ENCODE assay signal across 17 cellular contexts in genomic region chr20:38357653-38358207, GRCh38. TPM values are rescaled to one million over a fixed set of nuclear protein-coding genes. Genes with fewer than 3 reads are reported as not detected.
DNase-seq lines count a peak whose midpoint lies in the region; ATAC-seq, FAIRE-seq and TF ChIP-seq lines count a peak whose summit lies in the region.
"Had no signal": no experiment of that assay in that cellular context is flagged by ENCODE, and none has a peak within 500 bp of the region (broad histone marks: within the 10 kb centered on the region; RNA-seq: fewer than 3 reads in every experiment).

No MANE protein-coding gene starts in this region.

- ATAC-seq in body of pancreas: no peak
- ATAC-seq in CD8-positive, alpha-beta T cell: no peak
- ATAC-seq: gastroesophageal sphincter had no signal

- TF ChIP-seq CTCF in bronchial epithelial cell (IDR thresholded peaks at IDR 0.05; ENCODE audit: insufficient read depth, low read length, severe bottlenecking) (no peak), body of pancreas (IDR thresholded peaks at IDR 0.05) (no peak)
- no peak for TF ChIP-seq CTCF in CD8-positive, alpha-beta T cell (IDR thresholded peaks at IDR 0.05)

- H4K20me1 ChIP-seq in Karpas-422 (ENCODE audit: insufficient read depth, low read depth, low read length): no peaks in the 10 kb centered on the region

- no peak for TF ChIP-seq POLR2A in body of pancreas (IDR thresholded peaks at IDR 0.05)

- no peak overlapping the region for H3K27ac ChIP-seq in Karpas-422 (ENCODE audit: low read length)
- no peak overlapping the region for H3K27ac ChIP-seq in body of pancreas
- no peak overlapping the region for H3K27ac ChIP-seq in CD8-positive, alpha-beta T cell (ENCODE audit: low read depth, low read length)
- H3K27ac ChIP-seq: gastroesophageal sphincter, thoracic aorta, VCaP had no signal

- no peaks in the 10 kb centered on the region for H3K9me3 ChIP-seq in Karpas-422 (ENCODE audit: low read length)
- H3K9me3 ChIP-seq in body of pancreas: no peaks in the 10 kb centered on the region
- H3K9me3 ChIP-seq in CD8-positive, alpha-beta T cell (ENCODE audit: low read length): no peaks in the 10 kb centered on the region
- H3K9me3 ChIP-seq: gastroesophageal sphincter, thoracic aorta had no signal

- H3K4me3 ChIP-seq in bronchial epithelial cell (ENCODE audit: low read depth, low read length) (no peak overlapping the region), Karpas-422 (ENCODE audit: low read length) (no peak overlapping the region), body of pancreas (no peak overlapping the region)
- no peak overlapping the region for H3K4me3 ChIP-seq in CD8-positive, alpha-beta T cell (ENCODE audit: low read depth, low read length)
- H3K4me3 ChIP-seq: gastroesophageal sphincter, thoracic aorta had no signal

- H3K9me3 Mint-ChIP-seq in CD8-positive, alpha-beta T cell: no peaks in the 10 kb centered on the region

- peaks cover 3% of the 10 kb centered on the region for H3K27me3 Mint-ChIP-seq in CD8-positive, alpha-beta T cell (ENCODE audit: low read depth)

- intact Hi-C loops in body of pancreas (cut with DNase I): no loop called here
- intact Hi-C loops in CD8-positive, alpha-beta T cell (cut with DNase I, micrococcal nuclease): no loop called here

- H2AFZ ChIP-seq in Karpas-422 (ENCODE audit: low read length): no peak overlapping the region

- H3K36me3 ChIP-seq in bronchial epithelial cell (ENCODE audit: control insufficient read depth, insufficient read depth, low read length) (no peaks in the 10 kb centered on the region), Karpas-422 (ENCODE audit: insufficient read depth, low read length) (no peaks in the 10 kb centered on the region), body of pancreas (replicated peaks in 1 of 2; ENCODE audit: insufficient read depth in 1 of 2, low read depth in 2 of 2) (no peaks in the 10 kb centered on the region)
- no peaks in the 10 kb centered on the region for H3K36me3 ChIP-seq in CD8-positive, alpha-beta T cell (ENCODE audit: insufficient read depth, low read length)
- H3K36me3 ChIP-seq: gastroesophageal sphincter, thoracic aorta had no signal

- H3K27me3 ChIP-seq in bronchial epithelial cell (ENCODE audit: control insufficient read depth, insufficient read depth, low read length): no peaks in the 10 kb centered on the region
- H3K27me3 ChIP-seq in Karpas-422 (ENCODE audit: low read length): no peaks in the 10 kb centered on the region
- H3K27me3 ChIP-seq in body of pancreas: no peaks in the 10 kb centered on the region
- no peaks in the 10 kb centered on the region for H3K27me3 ChIP-seq in CD8-positive, alpha-beta T cell (ENCODE audit: insufficient read depth, low read length)
- H3K27me3 ChIP-seq: gastroesophageal sphincter had no signal

- CTCF ChIA-PET in CD8-positive, alpha-beta T cell (lab: Charles Lee): interaction anchor here (1.2 kb wide), 1 partner anchor 300 kb away, joined by 3 read pairs; no protein-coding TSS in a partner anchor

- no peak for FAIRE-seq in bronchial epithelial cell (lab: Jason Lieb, UNC)
- FAIRE-seq: endometrium, GM18507 had no signal

- DNase-seq in A172 (ENCODE audit: low spot score) (peak; percentile 95), H4 (ENCODE audit: low spot score) (peak; percentile 51), RKO (ENCODE audit: low spot score) (peak; percentile 44), bronchial epithelial cell (ENCODE audit: low read depth) (peak; percentile 30), Karpas-422 (no peak), body of pancreas (no peak), activated gamma-delta T cell treated with Interleukin-2 at 50 U/mL for 16 hours (no peak)
- DNase-seq in CD8-positive, alpha-beta T cell: no peak
- DNase-seq: Calu3, NCI-H1417, NCI-H2227 treated with DMSO at 0.1 percent for 48 hours had no signal

- no peak overlapping the region for H3K4me2 ChIP-seq in Karpas-422 (ENCODE audit: low read depth, low read length, poor library complexity, severe bottlenecking)

- H3K4me3 Mint-ChIP-seq in CD8-positive, alpha-beta T cell: no peak overlapping the region

- no peaks in the 10 kb centered on the region for H3K79me2 ChIP-seq in Karpas-422 (ENCODE audit: low read length)

- no peaks in the 10 kb centered on the region for H3K4me1 Mint-ChIP-seq in CD8-positive, alpha-beta T cell (ENCODE audit: low read depth)

- POLR2A ChIA-PET in CD8-positive, alpha-beta T cell (lab: Charles Lee): no interaction called here

- H3K4me1 ChIP-seq in Karpas-422 (ENCODE audit: low read length) (no peaks in the 10 kb centered on the region), body of pancreas (no peaks in the 10 kb centered on the region)
- H3K4me1 ChIP-seq in CD8-positive, alpha-beta T cell (ENCODE audit: insufficient read depth, low read length): no peaks in the 10 kb centered on the region
- H3K4me1 ChIP-seq: gastroesophageal sphincter had no signal

- no peaks in the 10 kb centered on the region for H3K36me3 Mint-ChIP-seq in CD8-positive, alpha-beta T cell

- no peak overlapping the region for H3K27ac Mint-ChIP-seq in CD8-positive, alpha-beta T cell

- no peak overlapping the region for H3K9ac ChIP-seq in Karpas-422 (ENCODE audit: low read length)

- no peaks in the 10 kb centered on the region for H3K9me2 ChIP-seq in Karpas-422 (replicated peaks; ENCODE audit: insufficient read depth, low read length)

- 68 to 80% methylated on average over 7 of the region's 7 CpGs for WGBS in body of pancreas, 2 donors

RNA-seq across cellular contexts. Expression of gene LBP, which starts 11.4 kb away (rescaled TPM):
- 0.55 TPM in 1 of 2 replicates, not detected in the other for total RNA-seq in A172 (2014; rRNA removed; shearing (Covaris generic))
- 0.06 TPM in 1 of 2 replicates, not detected in the other for total RNA-seq in H4 (2014; rRNA removed; shearing (Covaris generic))
- not detected in 2 replicates for total RNA-seq in bronchial epithelial cell
- total RNA-seq in Karpas-422 (2014; rRNA removed; shearing (Covaris generic); ENCODE audit: low replicate concordance): not detected in 2 replicates
- total RNA-seq in body of pancreas: under 1 TPM in 1 of 2 donors, not detected in 1; 0.66 TPM
- total RNA-seq in CD8-positive, alpha-beta T cell: not detected
- total RNA-seq: Calu3 had no signal

RNA-seq across cellular contexts. Expression of gene BPI, which starts 53.8 kb away (rescaled TPM):
- total RNA-seq in A172 (2014; rRNA removed; shearing (Covaris generic)): not detected in 2 replicates
- total RNA-seq in H4 (2014; rRNA removed; shearing (Covaris generic)): 0.10 TPM in 1 of 2 replicates, not detected in the other
- total RNA-seq in bronchial epithelial cell (not detected in 2 replicates), body of pancreas (not detected)
- not detected in 2 replicates for total RNA-seq in Karpas-422 (2014; rRNA removed; shearing (Covaris generic); ENCODE audit: low replicate concordance)
- not detected for total RNA-seq in CD8-positive, alpha-beta T cell
- total RNA-seq: Calu3, mesenteric fat pad had no signal

Comparison
In these comparisons a context has a peak if more than half of its experiments do, and no peak if none do; other contexts are left out.
1. DNase-seq: peak in A172 (single experiment), H4 (single experiment), RKO (single experiment) and bronchial epithelial cell (single experiment); none in Karpas-422 (single experiment), body of pancreas (0 of 4), activated gamma-delta T cell treated with Interleukin-2 at 50 U/mL for 16 hours (single experiment) and CD8-positive, alpha-beta T cell (0 of 7).